ENCODE assay signal across 12 cellular contexts in genomic region chr1:13754003-13754402, GRCh38. TPM values are rescaled to one million over a fixed set of nuclear protein-coding genes. Genes with fewer than 3 reads are reported as not detected.
DNase-seq lines count a peak whose midpoint lies in the region; ATAC-seq and TF ChIP-seq lines count a peak whose summit lies in the region.
"Had no signal": no experiment of that assay in that cellular context is flagged by ENCODE, and none has a peak within 500 bp of the region (broad histone marks: within the 10 kb centered on the region; RNA-seq: fewer than 3 reads in every experiment).

No MANE protein-coding gene starts in this region.

- 79 to 100% methylated on average over 2 to 4 of the region's 4 CpGs for WGBS in gastroesophageal sphincter (ENCODE audit: low coverage in 1 of 2), 2 donors

- H3K4me1 Mint-ChIP-seq in natural killer cell treated with Interleukin-12 subunit alpha and Interleukin-12 subunit beta and Interleukin-15 and Interleukin-18, amount 100 ng/mL, for 72 hours (ENCODE audit: low read depth in 2 of 2), result peaks cover 64 to 70% of the 10 kb centered on the region in 2 donors

- H3K27me3 Mint-ChIP-seq in natural killer cell treated with Interleukin-12 subunit alpha and Interleukin-12 subunit beta and Interleukin-15 and Interleukin-18, amount 100 ng/mL, for 72 hours, result no peaks in the 10 kb centered on the region

- H3K9me3 ChIP-seq in BE2C (no peaks in the 10 kb centered on the region), gastroesophageal sphincter (no peaks in the 10 kb centered on the region)

- H3K27ac ChIP-seq in gastroesophageal sphincter, result no peak overlapping the region
- H3K27ac ChIP-seq: cardiac muscle cell, WERI-Rb-1 had no signal

- H3K4me1 ChIP-seq in BE2C, result no peaks in the 10 kb centered on the region
- peaks cover 5 to 86% (median 16%) of the 10 kb centered on the region in 3 donors for H3K4me1 ChIP-seq in gastroesophageal sphincter

- no peaks in the 10 kb centered on the region for H3K9me3 Mint-ChIP-seq in natural killer cell treated with Interleukin-12 subunit alpha and Interleukin-12 subunit beta and Interleukin-15 and Interleukin-18, amount 100 ng/mL, for 72 hours

- peaks cover 17% of the 10 kb centered on the region for H3K36me3 Mint-ChIP-seq in natural killer cell treated with Interleukin-12 subunit alpha and Interleukin-12 subunit beta and Interleukin-15 and Interleukin-18, amount 100 ng/mL, for 72 hours

- H3K27me3 ChIP-seq in BE2C, result no peaks in the 10 kb centered on the region
- no peaks in the 10 kb centered on the region for H3K27me3 ChIP-seq in gastroesophageal sphincter
- H3K27me3 ChIP-seq: cardiac muscle cell had no signal

- TF ChIP-seq POLR2A in GM18505 (IDR thresholded peaks at IDR 0.05; ENCODE audit: borderline replicate concordance, extremely low read depth, insufficient read depth, insufficient read length), result peak; percentile 35
- TF ChIP-seq POLR2A in gastroesophageal sphincter (IDR thresholded peaks at IDR 0.05), result no peak

- TF ChIP-seq EP300 in gastroesophageal sphincter (IDR thresholded peaks at IDR 0.05), result no peak

- H3K36me3 ChIP-seq in BE2C, result no peaks in the 10 kb centered on the region
- H3K36me3 ChIP-seq in gastroesophageal sphincter, result no peaks in the 10 kb centered on the region
- H3K36me3 ChIP-seq: cardiac muscle cell had no signal

- peak; percentile 64 for DNase-seq in natural killer cell treated with Interleukin-12 subunit alpha and Interleukin-12 subunit beta and Interleukin-15 and Interleukin-18, amount 100 ng/mL, for 72 hours (ENCODE audit: low spot score)
- DNase-seq in kidney tubule cell (ENCODE audit: low spot score) (no peak), BE2C (no peak), GDM1 (lab: John Stamatoyannopoulos, UW) (no peak)
- DNase-seq: NCI-H748 treated with DMSO at 0.1 percent for 48 hours; stimulated activated CD4-positive, alpha-beta T cell treated with anti-CD3 and anti-CD28 coated beads, Interleukin-4, amount 100 ng/mL, for 4 hours; WERI-Rb-1 had no signal

- no peak for TF ChIP-seq CTCF in BE2C (IDR thresholded peaks at IDR 0.05; ENCODE audit: low read depth, low read length)
- no peak for TF ChIP-seq CTCF in gastroesophageal sphincter (IDR thresholded peaks at IDR 0.05)

- no peak overlapping the region for H3K4me3 ChIP-seq in BE2C (ENCODE audit: low read depth, low read length)
- no peak overlapping the region for H3K4me3 ChIP-seq in gastroesophageal sphincter
- H3K4me3 ChIP-seq: cardiac muscle cell had no signal

- H3K4me3 Mint-ChIP-seq in natural killer cell treated with Interleukin-12 subunit alpha and Interleukin-12 subunit beta and Interleukin-15 and Interleukin-18, amount 100 ng/mL, for 72 hours, result peak overlapping the region; percentile 92

- peak overlapping the region; percentile 85 to 90 for H3K27ac Mint-ChIP-seq in natural killer cell treated with Interleukin-12 subunit alpha and Interleukin-12 subunit beta and Interleukin-15 and Interleukin-18, amount 100 ng/mL, for 72 hours

- ATAC-seq in GM18505 (IDR thresholded peaks at IDR 0.05; ENCODE audit: unreplicated experiment), result no peak
- peak; percentile 34 for ATAC-seq in GM21423 (IDR thresholded peaks at IDR 0.05; ENCODE audit: unreplicated experiment)
- ATAC-seq in HG03575 (IDR thresholded peaks at IDR 0.05; ENCODE audit: extremely low read depth, insufficient number of reproducible peaks, low FRiP score, unreplicated experiment), result peak; percentile 27
- peak; percentile 56 to 58 for ATAC-seq in natural killer cell treated with Interleukin-12 subunit alpha and Interleukin-12 subunit beta and Interleukin-15 and Interleukin-18, amount 100 ng/mL, for 72 hours
- ATAC-seq in gastroesophageal sphincter, result no peak

RNA-seq across cellular contexts. Expression of gene PRDM2, which starts 54.0 kb away (rescaled TPM):
- total RNA-seq in natural killer cell treated with Interleukin-12 subunit alpha and Interleukin-12 subunit beta and Interleukin-15 and Interleukin-18, amount 100 ng/mL, for 72 hours, result 10 to 100 TPM; 80.1 to 91.3 TPM
- polyA plus RNA-seq in BE2C (2012; ENCODE audit: insufficient read depth, insufficient read length, low read depth), result 15.2 TPM
- 10 to 100 TPM; 23.7 to 55.6 (median 43.0) TPM for total RNA-seq in gastroesophageal sphincter

Comparison
In these comparisons a context has a peak if more than half of its experiments do, and no peak if none do; other contexts are left out.
1. ATAC-seq: peak in GM21423 (single experiment), HG03575 (single experiment) and natural killer cell treated with Interleukin-12 subunit alpha and Interleukin-12 subunit beta and Interleukin-15 and Interleukin-18, amount 100 ng/mL, for 72 hours (2 of 2); none in GM18505 (single experiment) and gastroesophageal sphincter (single experiment).